Comparison of ENCODE assay signal across 1 cellular context in the genomic region with DNA sequence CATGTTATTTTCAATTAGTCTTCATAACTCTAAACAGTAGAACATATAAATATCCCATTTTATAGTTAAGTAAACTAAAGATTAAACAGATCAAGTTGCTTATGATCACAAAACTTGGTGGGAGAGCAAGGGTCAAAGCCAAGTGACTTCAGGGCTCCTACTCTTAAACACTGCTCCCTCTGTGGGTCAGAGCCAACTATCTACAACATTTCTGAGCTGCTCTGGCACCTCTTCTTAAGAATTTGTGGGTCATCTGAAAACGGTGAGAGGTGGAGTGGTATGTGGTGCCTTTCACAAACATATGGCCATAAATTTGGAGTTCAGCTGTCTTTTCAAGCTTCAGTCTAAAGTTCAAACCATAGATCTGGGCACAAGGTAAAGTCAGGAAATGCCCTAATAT.
TF ChIP-seq lines count a peak whose summit lies in the region.

No MANE protein-coding gene starts in this region.

TF ChIP-seq in GM23338, 12 proteins besides CTCF, POLR2A, EP300 and RAD21:
- TF ChIP-seq, protein P1, sequence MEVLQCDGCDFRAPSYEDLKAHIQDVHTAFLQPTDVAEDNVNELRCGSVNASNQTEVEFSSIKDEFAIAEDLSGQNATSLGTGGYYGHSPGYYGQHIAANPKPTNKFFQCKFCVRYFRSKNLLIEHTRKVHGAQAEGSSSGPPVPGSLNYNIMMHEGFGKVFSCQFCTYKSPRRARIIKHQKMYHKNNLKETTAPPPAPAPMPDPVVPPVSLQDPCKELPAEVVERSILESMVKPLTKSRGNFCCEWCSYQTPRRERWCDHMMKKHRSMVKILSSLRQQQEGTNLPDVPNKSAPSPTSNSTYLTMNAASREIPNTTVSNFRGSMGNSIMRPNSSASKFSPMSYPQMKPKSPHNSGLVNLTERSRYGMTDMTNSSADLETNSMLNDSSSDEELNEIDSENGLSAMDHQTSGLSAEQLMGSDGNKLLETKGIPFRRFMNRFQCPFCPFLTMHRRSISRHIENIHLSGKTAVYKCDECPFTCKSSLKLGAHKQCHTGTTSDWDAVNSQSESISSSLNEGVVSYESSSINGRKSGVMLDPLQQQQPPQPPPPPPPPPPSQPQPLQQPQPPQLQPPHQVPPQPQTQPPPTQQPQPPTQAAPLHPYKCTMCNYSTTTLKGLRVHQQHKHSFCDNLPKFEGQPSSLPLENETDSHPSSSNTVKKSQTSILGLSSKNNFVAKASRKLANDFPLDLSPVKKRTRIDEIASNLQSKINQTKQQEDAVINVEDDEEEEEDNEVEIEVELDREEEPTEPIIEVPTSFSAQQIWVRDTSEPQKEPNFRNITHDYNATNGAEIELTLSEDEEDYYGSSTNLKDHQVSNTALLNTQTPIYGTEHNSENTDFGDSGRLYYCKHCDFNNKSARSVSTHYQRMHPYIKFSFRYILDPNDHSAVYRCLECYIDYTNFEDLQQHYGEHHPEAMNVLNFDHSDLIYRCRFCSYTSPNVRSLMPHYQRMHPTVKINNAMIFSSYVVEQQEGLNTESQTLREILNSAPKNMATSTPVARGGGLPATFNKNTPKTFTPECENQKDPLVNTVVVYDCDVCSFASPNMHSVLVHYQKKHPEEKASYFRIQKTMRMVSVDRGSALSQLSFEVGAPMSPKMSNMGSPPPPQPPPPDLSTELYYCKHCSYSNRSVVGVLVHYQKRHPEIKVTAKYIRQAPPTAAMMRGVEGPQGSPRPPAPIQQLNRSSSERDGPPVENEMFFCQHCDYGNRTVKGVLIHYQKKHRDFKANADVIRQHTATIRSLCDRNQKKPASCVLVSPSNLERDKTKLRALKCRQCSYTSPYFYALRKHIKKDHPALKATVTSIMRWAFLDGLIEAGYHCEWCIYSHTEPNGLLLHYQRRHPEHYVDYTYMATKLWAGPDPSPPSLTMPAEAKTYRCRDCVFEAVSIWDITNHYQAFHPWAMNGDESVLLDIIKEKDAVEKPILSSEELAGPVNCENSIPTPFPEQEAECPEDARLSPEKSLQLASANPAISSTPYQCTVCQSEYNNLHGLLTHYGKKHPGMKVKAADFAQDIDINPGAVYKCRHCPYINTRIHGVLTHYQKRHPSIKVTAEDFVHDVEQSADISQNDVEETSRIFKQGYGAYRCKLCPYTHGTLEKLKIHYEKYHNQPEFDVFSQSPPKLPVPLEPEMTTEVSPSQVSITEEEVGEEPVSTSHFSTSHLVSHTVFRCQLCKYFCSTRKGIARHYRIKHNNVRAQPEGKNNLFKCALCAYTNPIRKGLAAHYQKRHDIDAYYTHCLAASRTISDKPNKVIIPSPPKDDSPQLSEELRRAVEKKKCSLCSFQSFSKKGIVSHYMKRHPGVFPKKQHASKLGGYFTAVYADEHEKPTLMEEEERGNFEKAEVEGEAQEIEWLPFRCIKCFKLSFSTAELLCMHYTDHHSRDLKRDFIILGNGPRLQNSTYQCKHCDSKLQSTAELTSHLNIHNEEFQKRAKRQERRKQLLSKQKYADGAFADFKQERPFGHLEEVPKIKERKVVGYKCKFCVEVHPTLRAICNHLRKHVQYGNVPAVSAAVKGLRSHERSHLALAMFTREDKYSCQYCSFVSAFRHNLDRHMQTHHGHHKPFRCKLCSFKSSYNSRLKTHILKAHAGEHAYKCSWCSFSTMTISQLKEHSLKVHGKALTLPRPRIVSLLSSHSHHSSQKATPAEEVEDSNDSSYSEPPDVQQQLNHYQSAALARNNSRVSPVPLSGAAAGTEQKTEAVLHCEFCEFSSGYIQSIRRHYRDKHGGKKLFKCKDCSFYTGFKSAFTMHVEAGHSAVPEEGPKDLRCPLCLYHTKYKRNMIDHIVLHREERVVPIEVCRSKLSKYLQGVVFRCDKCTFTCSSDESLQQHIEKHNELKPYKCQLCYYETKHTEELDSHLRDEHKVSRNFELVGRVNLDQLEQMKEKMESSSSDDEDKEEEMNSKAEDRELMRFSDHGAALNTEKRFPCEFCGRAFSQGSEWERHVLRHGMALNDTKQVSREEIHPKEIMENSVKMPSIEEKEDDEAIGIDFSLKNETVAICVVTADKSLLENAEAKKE (CRISPR knock-in tag; IDR thresholded peaks at IDR 0.05) = no peak
- TF ChIP-seq EZH2 (IDR thresholded peaks at IDR 0.05; ENCODE audit: low read depth, unreplicated experiment) (no peak), ZNF114 (CRISPR knock-in tag; IDR thresholded peaks at IDR 0.05) (no peak), EZH2phosphoT487 (IDR thresholded peaks at IDR 0.05; ENCODE audit: unreplicated experiment) (no peak), POLR2AphosphoS5 (IDR thresholded peaks at IDR 0.05; ENCODE audit: low read depth) (no peak), STAT1 (IDR thresholded peaks at IDR 0.05; ENCODE audit: unreplicated experiment) (no peak), JUNB (IDR thresholded peaks at IDR 0.05; ENCODE audit: unreplicated experiment) (no peak), ZNF331 (CRISPR knock-in tag; IDR thresholded peaks at IDR 0.05; ENCODE audit: low read depth) (no peak)
- TF ChIP-seq, protein P2, sequence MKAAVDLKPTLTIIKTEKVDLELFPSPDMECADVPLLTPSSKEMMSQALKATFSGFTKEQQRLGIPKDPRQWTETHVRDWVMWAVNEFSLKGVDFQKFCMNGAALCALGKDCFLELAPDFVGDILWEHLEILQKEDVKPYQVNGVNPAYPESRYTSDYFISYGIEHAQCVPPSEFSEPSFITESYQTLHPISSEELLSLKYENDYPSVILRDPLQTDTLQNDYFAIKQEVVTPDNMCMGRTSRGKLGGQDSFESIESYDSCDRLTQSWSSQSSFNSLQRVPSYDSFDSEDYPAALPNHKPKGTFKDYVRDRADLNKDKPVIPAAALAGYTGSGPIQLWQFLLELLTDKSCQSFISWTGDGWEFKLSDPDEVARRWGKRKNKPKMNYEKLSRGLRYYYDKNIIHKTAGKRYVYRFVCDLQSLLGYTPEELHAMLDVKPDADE (IDR thresholded peaks at IDR 0.05) = no peak
- TF ChIP-seq, protein P3, sequence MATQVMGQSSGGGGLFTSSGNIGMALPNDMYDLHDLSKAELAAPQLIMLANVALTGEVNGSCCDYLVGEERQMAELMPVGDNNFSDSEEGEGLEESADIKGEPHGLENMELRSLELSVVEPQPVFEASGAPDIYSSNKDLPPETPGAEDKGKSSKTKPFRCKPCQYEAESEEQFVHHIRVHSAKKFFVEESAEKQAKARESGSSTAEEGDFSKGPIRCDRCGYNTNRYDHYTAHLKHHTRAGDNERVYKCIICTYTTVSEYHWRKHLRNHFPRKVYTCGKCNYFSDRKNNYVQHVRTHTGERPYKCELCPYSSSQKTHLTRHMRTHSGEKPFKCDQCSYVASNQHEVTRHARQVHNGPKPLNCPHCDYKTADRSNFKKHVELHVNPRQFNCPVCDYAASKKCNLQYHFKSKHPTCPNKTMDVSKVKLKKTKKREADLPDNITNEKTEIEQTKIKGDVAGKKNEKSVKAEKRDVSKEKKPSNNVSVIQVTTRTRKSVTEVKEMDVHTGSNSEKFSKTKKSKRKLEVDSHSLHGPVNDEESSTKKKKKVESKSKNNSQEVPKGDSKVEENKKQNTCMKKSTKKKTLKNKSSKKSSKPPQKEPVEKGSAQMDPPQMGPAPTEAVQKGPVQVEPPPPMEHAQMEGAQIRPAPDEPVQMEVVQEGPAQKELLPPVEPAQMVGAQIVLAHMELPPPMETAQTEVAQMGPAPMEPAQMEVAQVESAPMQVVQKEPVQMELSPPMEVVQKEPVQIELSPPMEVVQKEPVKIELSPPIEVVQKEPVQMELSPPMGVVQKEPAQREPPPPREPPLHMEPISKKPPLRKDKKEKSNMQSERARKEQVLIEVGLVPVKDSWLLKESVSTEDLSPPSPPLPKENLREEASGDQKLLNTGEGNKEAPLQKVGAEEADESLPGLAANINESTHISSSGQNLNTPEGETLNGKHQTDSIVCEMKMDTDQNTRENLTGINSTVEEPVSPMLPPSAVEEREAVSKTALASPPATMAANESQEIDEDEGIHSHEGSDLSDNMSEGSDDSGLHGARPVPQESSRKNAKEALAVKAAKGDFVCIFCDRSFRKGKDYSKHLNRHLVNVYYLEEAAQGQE (IDR thresholded peaks at IDR 0.05; ENCODE audit: unreplicated experiment) = no peak
